Comparison of ENCODE assay signal across 13 cellular contexts in genomic region chr2:148524519-148524919, GRCh38.
DNase-seq lines count a peak whose midpoint lies in the region; TF ChIP-seq lines count a peak whose summit lies in the region.
"Had no signal": no experiment of that assay in that cellular context is flagged by ENCODE, and none has a peak within 500 bp of the region (broad histone marks: within the 10 kb centered on the region; RNA-seq: fewer than 3 reads in every experiment).

No MANE protein-coding gene starts in this region.

- TF ChIP-seq CTCF in OCI-LY7 (conservative IDR thresholded peaks at IDR 0.05; ENCODE audit: low read length) (no peak), nephron progenitor cell (IDR thresholded peaks at IDR 0.05) (no peak)

- peak overlapping the region; percentile 9 for H3K4me3 Mint-ChIP-seq in activated naive CD4-positive, alpha-beta T cell treated with anti-CD3 and anti-CD28 coated beads, Interleukin-2, amount 10 ng/mL, durations not matched to agents 7 days and 5 days
- no peak overlapping the region for H3K4me3 Mint-ChIP-seq in nephron progenitor cell

- peaks cover 78% of the 10 kb centered on the region for H3K4me1 Mint-ChIP-seq in activated naive CD4-positive, alpha-beta T cell treated with anti-CD3 and anti-CD28 coated beads, Interleukin-2, amount 10 ng/mL, durations not matched to agents 7 days and 5 days
- H3K4me1 Mint-ChIP-seq in nephron progenitor cell: peaks cover 15% of the 10 kb centered on the region

- H3K9me2 ChIP-seq in OCI-LY7 (ENCODE audit: insufficient read depth, low read length): no peaks in the 10 kb centered on the region

- no peak overlapping the region for H3K4me3 ChIP-seq in OCI-LY7 (ENCODE audit: low read depth, low read length, poor library complexity, severe bottlenecking)
- H3K4me3 ChIP-seq: cardiac muscle cell, tibial nerve had no signal

- CTCF ChIA-PET in activated naive CD4-positive, alpha-beta T cell treated with anti-CD3 and anti-CD28 coated beads, Interleukin-2, amount 10 ng/mL, durations not matched to agents 7 days and 5 days (lab: Charles Lee): interaction anchor here (0.9 to 2.6 kb wide), 9 partner anchors 10 to 136 kb away, joined by 3 to 17 read pairs (median 3); no protein-coding TSS in a partner anchor
- CTCF ChIA-PET in OCI-LY7 (lab: Charles Lee; ENCODE audit: unreplicated experiment): no interaction called here

- BruUV-seq in OCI-LY7 (replicated peaks; lab: Mats Ljungman, UMichigan): no TSS peak

- H3K4me1 ChIP-seq in OCI-LY7 (ENCODE audit: insufficient read depth, low read length, poor library complexity, severe bottlenecking): no peaks in the 10 kb centered on the region
- H3K4me1 ChIP-seq: tibial nerve had no signal

- no peak overlapping the region for H2AFZ ChIP-seq in OCI-LY7 (ENCODE audit: low read length)

- no peaks in the 10 kb centered on the region for H4K20me1 ChIP-seq in OCI-LY7 (ENCODE audit: insufficient read depth, low read length)

- no peak overlapping the region for H3K27ac ChIP-seq in OCI-LY7 (ENCODE audit: low read depth, low read length, poor library complexity, severe bottlenecking)
- H3K27ac ChIP-seq: cardiac muscle cell, HL-60, tibial nerve, VCaP had no signal

- H3K27me3 Mint-ChIP-seq in activated naive CD4-positive, alpha-beta T cell treated with anti-CD3 and anti-CD28 coated beads, Interleukin-2, amount 10 ng/mL, durations not matched to agents 7 days and 5 days: no peaks in the 10 kb centered on the region
- H3K27me3 Mint-ChIP-seq in nephron progenitor cell (ENCODE audit: low read depth, poor library complexity): peaks cover 3% of the 10 kb centered on the region

- H3K36me3 Mint-ChIP-seq in activated naive CD4-positive, alpha-beta T cell treated with anti-CD3 and anti-CD28 coated beads, Interleukin-2, amount 10 ng/mL, durations not matched to agents 7 days and 5 days: no peaks in the 10 kb centered on the region
- no peaks in the 10 kb centered on the region for H3K36me3 Mint-ChIP-seq in nephron progenitor cell (ENCODE audit: low read depth)

- no peaks in the 10 kb centered on the region for H3K79me2 ChIP-seq in OCI-LY7 (ENCODE audit: insufficient read depth, low read depth, low read length)

- POLR2A ChIA-PET in OCI-LY7 (lab: Charles Lee): interaction anchor here (0.7 to 1.3 kb wide), 7 partner anchors 15 to 1033 kb away, joined by 3 to 5 read pairs (median 3); no protein-coding TSS in a partner anchor

- H3K9me3 ChIP-seq in OCI-LY7 (ENCODE audit: low read length): no peaks in the 10 kb centered on the region
- H3K9me3 ChIP-seq: tibial nerve had no signal

- peaks cover 2% of the 10 kb centered on the region for H3K9me3 Mint-ChIP-seq in activated naive CD4-positive, alpha-beta T cell treated with anti-CD3 and anti-CD28 coated beads, Interleukin-2, amount 10 ng/mL, durations not matched to agents 7 days and 5 days
- H3K9me3 Mint-ChIP-seq in nephron progenitor cell: no peaks in the 10 kb centered on the region

- no peak overlapping the region for H3K4me2 ChIP-seq in OCI-LY7 (ENCODE audit: low read length)

- peak; percentile 20 for DNase-seq in EL
- peak; percentile 49 for DNase-seq in T-helper 9 cell
- peak; percentile 79 for DNase-seq in activated naive CD4-positive, alpha-beta T cell treated with anti-CD3 and anti-CD28 coated beads, Interleukin-2, amount 10 ng/mL, durations not matched to agents 7 days and 5 days
- peak; percentile 38 for DNase-seq in stimulated activated CD4-positive, alpha-beta T cell treated with anti-CD3 and anti-CD28 coated beads, Interleukin-2, amount 100 ng/mL, for 24 hours
- no peak for DNase-seq in cortex of kidney (lab: John Stamatoyannopoulos, UW)
- no peak for DNase-seq in Kasumi-1 (lab: John Stamatoyannopoulos, UW)
- DNase-seq in OCI-LY7 (ENCODE audit: low spot score): no peak
- DNase-seq in nephron progenitor cell: no peak
- DNase-seq: NCI-H1417 treated with DMSO at 0.1 percent for 48 hours had no signal

- peak overlapping the region; percentile 88 for H3K27ac Mint-ChIP-seq in activated naive CD4-positive, alpha-beta T cell treated with anti-CD3 and anti-CD28 coated beads, Interleukin-2, amount 10 ng/mL, durations not matched to agents 7 days and 5 days
- H3K27ac Mint-ChIP-seq in nephron progenitor cell: no peak overlapping the region

- H3K36me3 ChIP-seq in OCI-LY7 (ENCODE audit: insufficient read depth, low read length): no peaks in the 10 kb centered on the region
- H3K36me3 ChIP-seq: cardiac muscle cell, tibial nerve had no signal

- intact Hi-C loops in OCI-LY7 (cut with micrococcal nuclease; ENCODE audit: unreplicated experiment): no loop called here

Comparison
In these comparisons a context has a peak if more than half of its experiments do, and no peak if none do; other contexts are left out.
1. DNase-seq: peak in EL (single experiment), T-helper 9 cell (single experiment), activated naive CD4-positive, alpha-beta T cell treated with anti-CD3 and anti-CD28 coated beads, Interleukin-2, amount 10 ng/mL, durations not matched to agents 7 days and 5 days (single experiment) and stimulated activated CD4-positive, alpha-beta T cell treated with anti-CD3 and anti-CD28 coated beads, Interleukin-2, amount 100 ng/mL, for 24 hours (2 of 2); none in cortex of kidney (single experiment), Kasumi-1 (0 of 2), OCI-LY7 (single experiment) and nephron progenitor cell (single experiment).